20 cellular contexts compared by ENCODE assay signal in genomic region chr10:44577533-44577932, GRCh38.
DNase-seq lines count a peak whose midpoint lies in the region; ATAC-seq and TF ChIP-seq lines count a peak whose summit lies in the region.
"Had no signal": no experiment of that assay in that cellular context is flagged by ENCODE, and none has a peak within 500 bp of the region (broad histone marks: within the 10 kb centered on the region; RNA-seq: fewer than 3 reads in every experiment).

No MANE protein-coding gene starts in this region.

- no peaks in the 10 kb centered on the region for H3K9me3 ChIP-seq in heart right ventricle
- H3K9me3 ChIP-seq in right cardiac atrium (ENCODE audit: control insufficient read depth, low read length): no peaks in the 10 kb centered on the region
- no peaks in the 10 kb centered on the region for H3K9me3 ChIP-seq in muscle layer of duodenum (ENCODE audit: control insufficient read depth in 1 of 2, low read length in 2 of 2)
- H3K9me3 ChIP-seq in suprapubic skin: no peaks in the 10 kb centered on the region
- H3K9me3 ChIP-seq in Caco-2: no peaks in the 10 kb centered on the region; the same call in 1 of the 2 replicates
- H3K9me3 ChIP-seq: BE2C, SJCRH30 had no signal

- H3K27me3 Mint-ChIP-seq in T-cell (peaks cover 0 to 3% of the 10 kb centered on the region in 2 donors), Caco-2 (ENCODE audit: insufficient read depth, unreplicated experiment) (peaks cover 6% of the 10 kb centered on the region)
- H3K27me3 Mint-ChIP-seq: CD4-positive, CD25-positive, alpha-beta regulatory T cell had no signal

- no peaks in the 10 kb centered on the region for H3K4me1 ChIP-seq in heart right ventricle
- H3K4me1 ChIP-seq in right cardiac atrium (ENCODE audit: control insufficient read depth, insufficient read depth, low read length): no peaks in the 10 kb centered on the region
- no peaks in the 10 kb centered on the region for H3K4me1 ChIP-seq in muscle layer of duodenum (ENCODE audit: control insufficient read depth in 1 of 2, insufficient read depth in 2 of 2, low read length in 2 of 2)
- H3K4me1 ChIP-seq in suprapubic skin: no peaks in the 10 kb centered on the region
- no peaks in the 10 kb centered on the region for H3K4me1 ChIP-seq in Caco-2
- H3K4me1 ChIP-seq: BE2C, SJCRH30 had no signal

- TF ChIP-seq CTCF in heart right ventricle (IDR thresholded peaks at IDR 0.05) (no peak), suprapubic skin (IDR thresholded peaks at IDR 0.05) (no peak), Caco-2 (IDR thresholded peaks at IDR 0.05; ENCODE audit: insufficient read depth in 1 of 2, low read depth in 1 of 2, low read length in 1 of 2, severe bottlenecking in 1 of 2, unreplicated experiment in 1 of 2) (no peak)

- H3K4me3 Mint-ChIP-seq in T-cell (no peak overlapping the region), Caco-2 (ENCODE audit: unreplicated experiment) (no peak overlapping the region)

- WGBS in heart right ventricle, 2 donors: 81 to 85% methylated on average over 3 of the region's 3 CpGs
- 75% methylated on average over 3 of the region's 3 CpGs for WGBS in right cardiac atrium
- WGBS in suprapubic skin: 78% methylated on average over 3 of the region's 3 CpGs

- H3K4me3 ChIP-seq in heart right ventricle (no peak overlapping the region), right cardiac atrium (ENCODE audit: low read length) (no peak overlapping the region), muscle layer of duodenum (ENCODE audit: low read depth in 1 of 2, low read length in 2 of 2) (no peak overlapping the region), suprapubic skin (no peak overlapping the region), Caco-2 (ENCODE audit: low read depth, low read length) (no peak overlapping the region)
- H3K4me3 ChIP-seq: SJCRH30 had no signal

- no TSS peak for BruUV-seq in Caco-2 (replicated peaks; lab: Mats Ljungman, UMichigan)

- POLR2A ChIA-PET in T-cell (lab: Charles Lee) (no interaction called here), Caco-2 (lab: Charles Lee) (no interaction called here)

- intact Hi-C loops in heart right ventricle (cut with DNase I) (no loop called here), right cardiac atrium (cut with DNase I) (no loop called here), Caco-2 (cut with micrococcal nuclease; ENCODE audit: unreplicated experiment) (loop anchor here (10.0 kb wide), 1 partner anchor 277 kb away; no protein-coding TSS in a partner anchor)

- CTCF ChIA-PET in T-cell (lab: Charles Lee): no interaction called here
- CTCF ChIA-PET in Caco-2 (lab: Charles Lee): no interaction called here

- DNase-seq in heart right ventricle (no peak), right cardiac atrium (no peak), T-cell (no peak), suprapubic skin (ENCODE audit: low spot score in 2 of 2) (no peak), NCI-H2171 (lab: John Stamatoyannopoulos, UW) (no peak), Caco-2 (no peak)
- no peak for DNase-seq in NK-92 treated with Interleukin-12 subunit alpha and Interleukin-12 subunit beta, amount 100 ng/mL, for 24 hours (lab: John Stamatoyannopoulos, UW)
- DNase-seq: BE2C; Calu3; CD4-positive, CD25-positive, alpha-beta regulatory T cell; GF-D8; GOT3; KBM-7; NCI-H1105 treated with DMSO at 0.1 percent for 48 hours; NCI-H187; NCI-H345; NCI-H524 treated with DMSO at 0.1 percent for 48 hours; SJCRH30 had no signal

- no peak for ATAC-seq in heart right ventricle
- ATAC-seq in right cardiac atrium: no peak
- ATAC-seq in T-cell (replicated peaks in 1 of 4): no peak
- ATAC-seq: Panc1 had no signal

- TF ChIP-seq EP300 in suprapubic skin (IDR thresholded peaks at IDR 0.05): no peak

- TF ChIP-seq POLR2A in suprapubic skin (IDR thresholded peaks at IDR 0.05): no peak

- peaks cover 0 to 9% (median 0%) of the 10 kb centered on the region in 3 donors for H3K9me3 Mint-ChIP-seq in T-cell
- H3K9me3 Mint-ChIP-seq in Caco-2 (ENCODE audit: unreplicated experiment): no peaks in the 10 kb centered on the region

- peak overlapping the region in 7 of 10 donors; percentile 5 to 71 (median 44) for H3K27ac ChIP-seq in heart right ventricle
- H3K27ac ChIP-seq in right cardiac atrium (ENCODE audit: low read length): no peak overlapping the region
- H3K27ac ChIP-seq in muscle layer of duodenum (ENCODE audit: low read length): peak overlapping the region; percentile 30
- H3K27ac ChIP-seq in suprapubic skin: peak overlapping the region; percentile 77
- H3K27ac ChIP-seq: SJCRH30 had no signal

- H3K36me3 ChIP-seq in heart right ventricle: no peaks in the 10 kb centered on the region
- no peaks in the 10 kb centered on the region for H3K36me3 ChIP-seq in muscle layer of duodenum (ENCODE audit: control insufficient read depth in 1 of 2, insufficient read depth in 2 of 2, low read length in 2 of 2)
- no peaks in the 10 kb centered on the region for H3K36me3 ChIP-seq in suprapubic skin
- no peaks in the 10 kb centered on the region for H3K36me3 ChIP-seq in Caco-2 (ENCODE audit: control insufficient read depth, insufficient read depth, low read length)
- H3K36me3 ChIP-seq: BE2C, SJCRH30 had no signal

- H3K36me3 Mint-ChIP-seq in T-cell: no peaks in the 10 kb centered on the region
- no peaks in the 10 kb centered on the region for H3K36me3 Mint-ChIP-seq in Caco-2 (ENCODE audit: insufficient read depth, unreplicated experiment)
- H3K36me3 Mint-ChIP-seq: CD4-positive, CD25-positive, alpha-beta regulatory T cell had no signal

- peak overlapping the region; percentile 73 to 82 for H3K27ac Mint-ChIP-seq in T-cell
- no peak overlapping the region for H3K27ac Mint-ChIP-seq in Caco-2 (ENCODE audit: unreplicated experiment)

- peaks cover 0 to 6% (median 0%) of the 10 kb centered on the region in 3 donors for H3K4me1 Mint-ChIP-seq in T-cell
- H3K4me1 Mint-ChIP-seq in Caco-2 (ENCODE audit: low read depth, unreplicated experiment): no peaks in the 10 kb centered on the region
- H3K4me1 Mint-ChIP-seq: CD4-positive, CD25-positive, alpha-beta regulatory T cell had no signal

- H3K27me3 ChIP-seq in heart right ventricle (no peaks in the 10 kb centered on the region), right cardiac atrium (ENCODE audit: control insufficient read depth, insufficient read depth) (no peaks in the 10 kb centered on the region), muscle layer of duodenum (ENCODE audit: low read depth, low read length) (no peaks in the 10 kb centered on the region), suprapubic skin (no peaks in the 10 kb centered on the region), Caco-2 (replicated peaks; ENCODE audit: control insufficient read depth, insufficient read depth, low read length) (no peaks in the 10 kb centered on the region)
- H3K27me3 ChIP-seq: BE2C, SJCRH30 had no signal
